9 cellular contexts compared by ENCODE assay signal in genomic region chr4:173367946-173368345, GRCh38. TPM values are rescaled to one million over a fixed set of nuclear protein-coding genes. Genes with fewer than 3 reads are reported as not detected.
DNase-seq lines count a peak whose midpoint lies in the region; ATAC-seq and TF ChIP-seq lines count a peak whose summit lies in the region.
"Had no signal": no experiment of that assay in that cellular context is flagged by ENCODE, and none has a peak within 500 bp of the region (broad histone marks: within the 10 kb centered on the region; RNA-seq: fewer than 3 reads in every experiment).

No MANE protein-coding gene starts in this region.

- peak overlapping the region; percentile 10 to 30 for H3K27ac ChIP-seq in SK-N-SH (ENCODE audit: low read depth in 2 of 2, low read length in 1 of 2)
- H3K27ac ChIP-seq in ovary, result no peak overlapping the region
- H3K27ac ChIP-seq in PC-9, result no peak overlapping the region
- H3K27ac ChIP-seq: body of pancreas had no signal

- H3K79me2 ChIP-seq in SK-N-SH (ENCODE audit: insufficient read depth) (peaks cover 24% of the 10 kb centered on the region), PC-9 (ENCODE audit: low read depth) (0 out of 2 replicates have a peak, but pooled peaks cover 2% of the 10 kb centered on the region)

- H4K20me1 ChIP-seq in SK-N-SH (ENCODE audit: insufficient read depth), result no peaks in the 10 kb centered on the region
- H4K20me1 ChIP-seq in PC-9 (ENCODE audit: insufficient read depth), result no peaks in the 10 kb centered on the region

- H3K9me2 ChIP-seq in SK-N-SH, result no peaks in the 10 kb centered on the region
- no peaks in the 10 kb centered on the region for H3K9me2 ChIP-seq in PC-9 (ENCODE audit: insufficient read depth)

- H3F3A ChIP-seq in SK-N-SH (replicated peaks; ENCODE audit: insufficient read depth) (peaks cover 36% of the 10 kb centered on the region), PC-9 (ENCODE audit: insufficient read depth, low read depth) (0 out of 2 replicates have a peak, but pooled peaks cover 3% of the 10 kb centered on the region)

- TF ChIP-seq CTCF in SK-N-SH (IDR thresholded peaks at IDR 0.05) (no peak), cardiac fibroblast (IDR thresholded peaks at IDR 0.05; ENCODE audit: low read depth, low read length) (no peak), ovary (IDR thresholded peaks at IDR 0.05) (no peak), PC-9 (conservative IDR thresholded peaks at IDR 0.05) (no peak)

- H3K4me1 ChIP-seq in SK-N-SH (ENCODE audit: control insufficient read depth in 1 of 2, insufficient read depth in 2 of 2, low read depth in 1 of 2, low read length in 1 of 2) (peaks cover 6 to 8% of the 10 kb centered on the region in 2 experiments; a peak in 3 of 4 replicates), ovary (ENCODE audit: insufficient read depth) (peaks cover 5% of the 10 kb centered on the region), PC-9 (replicated peaks; ENCODE audit: insufficient read depth) (no peaks in the 10 kb centered on the region)

- intact Hi-C loops in ovary (cut with DNase I) (loop anchor here in 1 of 4 donors (10.0 kb wide), 1 partner anchor 917 kb away; the partner anchor contains the start of genes CEP44 and FBXO8), PC-9 (cut with micrococcal nuclease; ENCODE audit: unreplicated experiment) (loop anchor here (2.0 kb wide), 1 partner anchor 15 kb away; no protein-coding TSS in a partner anchor)

- CTCF ChIA-PET in SK-N-SH (lab: Yijun Ruan, JAX), result interaction anchor here (1.1 to 3.7 kb wide), 7 partner anchors 13 to 140 kb away, joined by 3 to 17 read pairs (median 3); no protein-coding TSS in a partner anchor
- CTCF ChIA-PET in PC-9 (lab: Charles Lee), result no interaction called here

- peak overlapping the region; percentile 77 for H2AFZ ChIP-seq in SK-N-SH (ENCODE audit: low read depth)
- H2AFZ ChIP-seq in PC-9, result no peak overlapping the region

- no peaks in the 10 kb centered on the region for H3K36me3 ChIP-seq in SK-N-SH (replicated peaks in 1 of 2; ENCODE audit: control insufficient read depth in 1 of 2, insufficient read depth in 2 of 2, low read length in 1 of 2)
- H3K36me3 ChIP-seq in ovary, result no peaks in the 10 kb centered on the region
- H3K36me3 ChIP-seq in PC-9 (ENCODE audit: low read depth), result no peaks in the 10 kb centered on the region

- no peaks in the 10 kb centered on the region for H3K9me3 ChIP-seq in SK-N-SH
- no peaks in the 10 kb centered on the region for H3K9me3 ChIP-seq in ovary
- H3K9me3 ChIP-seq in PC-9 (ENCODE audit: insufficient read depth, low read depth), result no peaks in the 10 kb centered on the region
- H3K9me3 ChIP-seq: body of pancreas had no signal

- H3K9ac ChIP-seq in SK-N-SH, result no peak overlapping the region

- H3K4me2 ChIP-seq in SK-N-SH, result peak overlapping the region; percentile 78
- H3K4me2 ChIP-seq in PC-9, result no peak overlapping the region

- POLR2A ChIA-PET in SK-N-SH (lab: Yijun Ruan, JAX) (interaction anchor here (1.8 kb wide), 1 partner anchor 33 kb away, joined by 12 read pairs; the partner anchor contains the start of gene HMGB2), PC-9 (lab: Charles Lee; ENCODE audit: unreplicated experiment) (no interaction called here)

- no peak for TF ChIP-seq EP300 in SK-N-SH (IDR thresholded peaks at IDR 0.05; ENCODE audit: borderline replicate concordance in 1 of 2, low read depth in 1 of 2, low read length in 1 of 2)
- TF ChIP-seq EP300 in ovary (IDR thresholded peaks at IDR 0.05), result no peak

- peak overlapping the region; percentile 1 to 8; a peak in 2 of 4 replicates for H3K4me3 ChIP-seq in SK-N-SH (ENCODE audit: low read depth in 2 of 2, low read length in 1 of 2)
- H3K4me3 ChIP-seq in cardiac fibroblast (replicated peaks in 1 of 2; ENCODE audit: low read depth in 2 of 2, low read length in 2 of 2), result peak overlapping the region in 1 of 2 donors; percentile 73
- H3K4me3 ChIP-seq in ovary, result peak overlapping the region; percentile 10
- no peak overlapping the region for H3K4me3 ChIP-seq in PC-9
- H3K4me3 ChIP-seq: body of pancreas had no signal

- H3K27me3 ChIP-seq in SK-N-SH (ENCODE audit: insufficient read depth) (no peaks in the 10 kb centered on the region), ovary (no peaks in the 10 kb centered on the region), PC-9 (ENCODE audit: insufficient read depth, low read depth) (no peaks in the 10 kb centered on the region)
- H3K27me3 ChIP-seq: body of pancreas had no signal

- DNase-seq in SK-N-SH (no peak), NCI-H69 (lab: John Stamatoyannopoulos, UW) (peak; percentile 25), cardiac fibroblast (ENCODE audit: low read depth in 2 of 2) (peak; percentile 59 to 62), ovary (no peak), PC-9 (no peak), NCI-H526 treated with DMSO at 0.1 percent for 48 hours (lab: John Stamatoyannopoulos, UW) (no peak)
- DNase-seq: body of pancreas had no signal

- no peak for TF ChIP-seq RAD21 in SK-N-SH (IDR thresholded peaks at IDR 0.05; ENCODE audit: low read length)

- WGBS in SK-N-SH (ENCODE audit: low lambda C conversion rate), result 28% methylated on average over 4 of the region's 4 CpGs
- 26 to 40% (median 30%) methylated on average over 4 of the region's 4 CpGs for WGBS in ovary, 3 donors

- no peak for TF ChIP-seq POLR2A in ovary (IDR thresholded peaks at IDR 0.05)

- ATAC-seq in SK-N-SH treated with all-trans-retinoic acid at 6 μM for 48 hours (no peak), GM19035 (IDR thresholded peaks at IDR 0.05; ENCODE audit: unreplicated experiment) (no peak)
- ATAC-seq: body of pancreas had no signal

- BruUV-seq in PC-9 (replicated peaks; lab: Mats Ljungman, UMichigan), result no TSS peak

TF ChIP-seq in SK-N-SH, 30 proteins besides CTCF, POLR2A, EP300 and RAD21 (continues in another document):
- TF ChIP-seq IRF3 (IDR thresholded peaks at IDR 0.05; ENCODE audit: low read depth, low read length) (no peak), NRF1 (IDR thresholded peaks at IDR 0.05; ENCODE audit: low read depth, low read length) (no peak), SIN3A (IDR thresholded peaks at IDR 0.05; ENCODE audit: borderline replicate concordance, low read depth, low read length) (no peak)

TF ChIP-seq in SK-N-SH treated with all-trans-retinoic acid at 6 μM for 48 hours, 23 proteins besides CTCF, POLR2A, EP300 and RAD21 (continues in another document):
- TF ChIP-seq, protein P1, sequence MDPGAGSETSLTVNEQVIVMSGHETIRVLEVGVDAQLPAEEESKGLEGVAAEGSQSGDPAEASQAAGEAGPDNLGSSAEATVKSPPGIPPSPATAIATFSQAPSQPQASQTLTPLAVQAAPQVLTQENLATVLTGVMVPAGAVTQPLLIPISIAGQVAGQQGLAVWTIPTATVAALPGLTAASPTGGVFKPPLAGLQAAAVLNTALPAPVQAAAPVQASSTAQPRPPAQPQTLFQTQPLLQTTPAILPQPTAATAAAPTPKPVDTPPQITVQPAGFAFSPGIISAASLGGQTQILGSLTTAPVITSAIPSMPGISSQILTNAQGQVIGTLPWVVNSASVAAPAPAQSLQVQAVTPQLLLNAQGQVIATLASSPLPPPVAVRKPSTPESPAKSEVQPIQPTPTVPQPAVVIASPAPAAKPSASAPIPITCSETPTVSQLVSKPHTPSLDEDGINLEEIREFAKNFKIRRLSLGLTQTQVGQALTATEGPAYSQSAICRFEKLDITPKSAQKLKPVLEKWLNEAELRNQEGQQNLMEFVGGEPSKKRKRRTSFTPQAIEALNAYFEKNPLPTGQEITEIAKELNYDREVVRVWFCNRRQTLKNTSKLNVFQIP (CRISPR knock-in tag; IDR thresholded peaks at IDR 0.05; ENCODE audit: borderline replicate concordance, low read depth), result no peak
- TF ChIP-seq OSR1 (CRISPR knock-in tag; IDR thresholded peaks at IDR 0.05) (no peak), ZNF565 (CRISPR knock-in tag; conservative IDR thresholded peaks at IDR 0.05; ENCODE audit: low read depth) (no peak), TCF4 (CRISPR knock-in tag; IDR thresholded peaks at IDR 0.05; ENCODE audit: borderline replicate concordance) (no peak), ESRRG (CRISPR knock-in tag; IDR thresholded peaks at IDR 0.05) (no peak), TOX (CRISPR knock-in tag; IDR thresholded peaks at IDR 0.05; ENCODE audit: borderline replicate concordance) (no peak), BACH2 (CRISPR knock-in tag; IDR thresholded peaks at IDR 0.05; ENCODE audit: borderline replicate concordance) (no peak)
- TF ChIP-seq, protein P2, sequence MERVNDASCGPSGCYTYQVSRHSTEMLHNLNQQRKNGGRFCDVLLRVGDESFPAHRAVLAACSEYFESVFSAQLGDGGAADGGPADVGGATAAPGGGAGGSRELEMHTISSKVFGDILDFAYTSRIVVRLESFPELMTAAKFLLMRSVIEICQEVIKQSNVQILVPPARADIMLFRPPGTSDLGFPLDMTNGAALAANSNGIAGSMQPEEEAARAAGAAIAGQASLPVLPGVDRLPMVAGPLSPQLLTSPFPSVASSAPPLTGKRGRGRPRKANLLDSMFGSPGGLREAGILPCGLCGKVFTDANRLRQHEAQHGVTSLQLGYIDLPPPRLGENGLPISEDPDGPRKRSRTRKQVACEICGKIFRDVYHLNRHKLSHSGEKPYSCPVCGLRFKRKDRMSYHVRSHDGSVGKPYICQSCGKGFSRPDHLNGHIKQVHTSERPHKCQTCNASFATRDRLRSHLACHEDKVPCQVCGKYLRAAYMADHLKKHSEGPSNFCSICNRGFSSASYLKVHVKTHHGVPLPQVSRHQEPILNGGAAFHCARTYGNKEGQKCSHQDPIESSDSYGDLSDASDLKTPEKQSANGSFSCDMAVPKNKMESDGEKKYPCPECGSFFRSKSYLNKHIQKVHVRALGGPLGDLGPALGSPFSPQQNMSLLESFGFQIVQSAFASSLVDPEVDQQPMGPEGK (CRISPR knock-in tag; IDR thresholded peaks at IDR 0.05; ENCODE audit: borderline replicate concordance), result no peak

RNA-seq across cellular contexts. Expression of gene SAP30, which starts 2.8 kb away (rescaled TPM):
- polyA plus RNA-seq in SK-N-SH (2012; rRNA removed) (16.6 and 19.0 TPM in 2 replicates), ovary (10 to 100 TPM; 10.7 to 14.0 TPM)
- 20.5 and 27.1 TPM in 2 replicates for polyA plus RNA-seq in SK-N-SH (2012; cell fraction: cytosol; rRNA removed)
- polyA plus RNA-seq in SK-N-SH (2012; cell fraction: nucleus; rRNA removed), result 4.9 and 8.8 TPM in 2 replicates
- total RNA-seq in ovary (10 to 100 TPM; 14.8 to 32.3 (median 17.1) TPM), PC-9 (2021) (8.0 and 11.4 TPM in 2 replicates)

RNA-seq across cellular contexts. Expression of gene SCRG1, which starts 31.0 kb away (rescaled TPM):
- polyA plus RNA-seq in SK-N-SH (2012; rRNA removed), result 0.16 and 0.24 TPM in 2 replicates
- polyA plus RNA-seq in SK-N-SH (2012; cell fraction: cytosol; rRNA removed), result 0.20 and 0.26 TPM in 2 replicates
- 0.13 and 0.20 TPM in 2 replicates for polyA plus RNA-seq in SK-N-SH (2012; cell fraction: nucleus; rRNA removed)
- total RNA-seq in ovary, result 1 to 10 TPM in 1 of 7 donors, under 1 TPM in 5, not detected in 1; 0.13 to 3.0 (median 0.34) TPM
- 1 to 10 TPM in 1 of 2 donors, under 1 TPM in 1; 0.08 to 2.5 TPM for polyA plus RNA-seq in ovary
- total RNA-seq in PC-9 (2021), result not detected in 2 replicates
- total RNA-seq: body of pancreas had no signal

RNA-seq across cellular contexts. Expression of gene HMGB2, which starts 33.8 kb away (rescaled TPM):
- polyA plus RNA-seq in SK-N-SH (2012; rRNA removed), result 123 and 130 TPM in 2 replicates
- polyA plus RNA-seq in SK-N-SH (2012; cell fraction: cytosol; rRNA removed), result 184 and 256 TPM in 2 replicates
- polyA plus RNA-seq in SK-N-SH (2012; cell fraction: nucleus; rRNA removed), result 28.9 and 47.2 TPM in 2 replicates
- 100 to 1,000 TPM in 1 of 7 donors, 10 to 100 TPM in 6; 47.2 to 131 (median 63.5) TPM for total RNA-seq in ovary
- polyA plus RNA-seq in ovary, result 100 to 1,000 TPM in 1 of 2 donors, 10 to 100 TPM in 1; 94.7 to 157 TPM
- total RNA-seq in PC-9 (2021), result 202 and 213 TPM in 2 replicates

Comparison
In these comparisons a context has a peak if more than half of its experiments do, and no peak if none do; other contexts are left out.
1. DNase-seq: peak in NCI-H69 (single experiment) and cardiac fibroblast (2 of 2); none in SK-N-SH (single experiment), ovary (0 of 5), PC-9 (0 of 2) and NCI-H526 treated with DMSO at 0.1 percent for 48 hours (single experiment).
2. H3K27ac ChIP-seq: peak in SK-N-SH (2 of 2); none in ovary (0 of 2) and PC-9 (single experiment).